In genomic region chr6:158819213-158819976, GRCh38 we compare ENCODE assay signal across 8 cellular contexts. TPM values are rescaled to one million over a fixed set of nuclear protein-coding genes. Genes with fewer than 3 reads are reported as not detected.
DNase-seq lines count a peak whose midpoint lies in the region; ATAC-seq and TF ChIP-seq lines count a peak whose summit lies in the region.

Gene EZR, minus strand, starts transcription at chr6:158819368. Its CDS starts 1,275 bp downstream, at chr6:158818093.

- DNase-seq in AG08395 (ENCODE audit: low spot score) (peak; percentile 81), NCI-H69 (lab: John Stamatoyannopoulos, UW) (peak; percentile 94), lung (ENCODE audit: low spot score) (peak; percentile 85)
- peak; percentile 87 for DNase-seq in activated CD4-positive, alpha-beta T cell treated with anti-CD3 and anti-CD28 coated beads, Interleukin-2, amount 50 U/mL, for 48 hours
- DNase-seq in stimulated activated CD8-positive, alpha-beta memory T cell treated with anti-CD3 and anti-CD28 coated beads, Interleukin-12 subunit alpha, Interleukin-12 subunit beta, amount 100 ng/mL, for 1 hour (ENCODE audit: low read depth), result peak; percentile 63

- H3K27me3 ChIP-seq in ectodermal cell (ENCODE audit: control insufficient read depth, insufficient read depth, low read length, poor library complexity, severe bottlenecking) (no peaks in the 10 kb centered on the region), lung (ENCODE audit: control insufficient read depth, insufficient read depth) (no peaks in the 10 kb centered on the region)

- 16% methylated on average over 67 of the region's 67 CpGs for WGBS in ectodermal cell, 2 experiments
- WGBS in lung, 2 donors, result 7 to 8% methylated on average over 44 to 67 of the region's 67 CpGs

- H3K36me3 ChIP-seq in ectodermal cell (ENCODE audit: control insufficient read depth, insufficient read depth, low read length) (no peaks in the 10 kb centered on the region), lung (ENCODE audit: control insufficient read depth in 2 of 2, insufficient read depth in 2 of 2, low read length in 2 of 2) (peaks cover 0 to 2% of the 10 kb centered on the region in 2 donors)

- H3K4me3 ChIP-seq in ectodermal cell (ENCODE audit: insufficient read depth, low read depth, low read length), result peak within 1 kb of the TSS; percentile 72
- H3K4me3 ChIP-seq in lung, result peak within 1 kb of the TSS; percentile 73

- H3K9me3 ChIP-seq in ectodermal cell (ENCODE audit: control insufficient read depth, low read length), result no peaks in the 10 kb centered on the region
- no peaks in the 10 kb centered on the region for H3K9me3 ChIP-seq in lung (ENCODE audit: control insufficient read depth in 2 of 2, insufficient read depth in 1 of 2, low read length in 1 of 2)

- ATAC-seq in GM18868 (IDR thresholded peaks at IDR 0.05; ENCODE audit: unreplicated experiment) (peak; percentile 61), HG03108 (IDR thresholded peaks at IDR 0.05; ENCODE audit: unreplicated experiment) (peak; percentile 36), lung (ENCODE audit: insufficient read depth, low FRiP score) (peak; percentile 71)

- TF ChIP-seq CTCF in lung (IDR thresholded peaks at IDR 0.05; ENCODE audit: control extremely low read depth, extremely low read depth), result no peak

- peak within 1 kb of the TSS; percentile 26 for H3K27ac ChIP-seq in ectodermal cell (ENCODE audit: insufficient read depth, low read depth, low read length, poor library complexity, severe bottlenecking)
- peak within 1 kb of the TSS; percentile 94 to 97 for H3K27ac ChIP-seq in lung (ENCODE audit: low read depth in 1 of 2, low read length in 1 of 2)

- H3K4me1 ChIP-seq in ectodermal cell (ENCODE audit: control insufficient read depth, insufficient read depth, low read length) (peaks cover 12% of the 10 kb centered on the region), lung (ENCODE audit: control insufficient read depth in 2 of 2, insufficient read depth in 2 of 2, low read length in 2 of 2) (peaks cover 0 to 5% of the 10 kb centered on the region in 2 donors)

RNA-seq across cellular contexts. Expression of gene EZR, which starts in this region (rescaled TPM):
- 65.9 TPM for polyA plus RNA-seq in ectodermal cell (2013, experiment 1 of 4)
- 67.9 TPM for polyA plus RNA-seq in ectodermal cell (2013, experiment 2 of 4)
- polyA plus RNA-seq in ectodermal cell (2013, experiment 3 of 4), result 57.2 TPM
- 57.9 TPM for polyA plus RNA-seq in ectodermal cell (2013, experiment 4 of 4)
- 100 to 1,000 TPM; 168 to 452 TPM for total RNA-seq in lung
- polyA plus RNA-seq in lung, result 100 to 1,000 TPM; 173 to 222 TPM

Comparison
In these comparisons a context has a peak if more than half of its experiments do, and no peak if none do; other contexts are left out.
1. Peak in every context shown above with its lines: DNase-seq, ATAC-seq, H3K4me3 ChIP-seq and H3K27ac ChIP-seq.